In the genomic region with DNA sequence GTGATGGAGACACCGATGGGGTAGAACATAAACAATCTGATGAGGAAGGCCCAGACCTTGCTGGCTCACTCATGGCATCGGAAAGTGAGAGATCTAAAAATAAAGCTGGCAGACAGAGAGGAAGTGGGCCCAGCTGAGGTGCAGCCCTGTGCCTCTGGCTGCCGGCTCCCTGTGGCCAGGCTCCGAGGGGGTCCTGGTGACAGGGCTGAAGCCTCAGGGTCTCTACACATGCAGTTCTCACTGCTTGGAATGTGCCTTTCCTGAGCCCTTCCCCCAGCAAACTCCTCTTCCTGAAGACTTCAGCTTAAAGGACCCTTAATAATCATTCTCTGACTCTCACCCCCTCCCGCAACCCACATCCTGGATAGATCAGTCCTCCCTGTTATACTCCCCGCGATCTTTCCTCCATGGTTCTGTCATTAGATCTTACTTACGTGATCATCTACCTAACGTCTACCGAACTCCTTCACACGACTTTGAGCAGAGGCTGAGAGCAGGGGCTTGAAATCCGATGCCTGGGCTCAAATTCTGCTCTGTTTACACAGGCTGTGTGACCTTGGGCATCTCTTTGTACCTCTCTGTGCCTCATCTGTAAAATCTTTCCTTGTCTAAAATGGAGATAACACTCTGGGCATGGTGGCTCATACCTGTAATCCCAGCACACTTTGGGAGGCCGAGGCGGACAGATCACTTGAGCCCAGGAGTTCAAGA, we compare ENCODE assay signal across 9 cellular contexts. TPM values are rescaled to one million over a fixed set of nuclear protein-coding genes. Genes with fewer than 3 reads are reported as not detected.
DNase-seq lines count a peak whose midpoint lies in the region; ATAC-seq lines count a peak whose summit lies in the region.
"Had no signal": no experiment of that assay in that cellular context is flagged by ENCODE, and none has a peak within 500 bp of the region (broad histone marks: within the 10 kb centered on the region; RNA-seq: fewer than 3 reads in every experiment).

No MANE protein-coding gene starts in this region.

- peak; percentile 69 for DNase-seq in stimulated activated CD8-positive, alpha-beta memory T cell treated with anti-CD3 and anti-CD28 coated beads, Interleukin-4, amount 100 ng/mL, for 48 hours
- DNase-seq in NCI-H1436 (lab: John Stamatoyannopoulos, UW) (no peak), COR-L47 (lab: John Stamatoyannopoulos, UW) (no peak)

- ATAC-seq in GM18873 (IDR thresholded peaks at IDR 0.05; ENCODE audit: low FRiP score, unreplicated experiment) (peak; percentile 57), HG03159 (IDR thresholded peaks at IDR 0.05; ENCODE audit: unreplicated experiment) (peak; percentile 37), esophagus mucosa (peak; percentile 14), GM19328 (IDR thresholded peaks at IDR 0.05; ENCODE audit: unreplicated experiment) (no peak)
- ATAC-seq in activated CD4-positive, CD25-positive, alpha-beta regulatory T cell treated with anti-CD3 and anti-CD28 coated beads, Interleukin-2, amount 50 U/mL, for 24 hours: peak; percentile 81 to 85
- ATAC-seq: Panc1 had no signal

RNA-seq across cellular contexts. Expression of a gene that starts 33.1 kb away (rescaled TPM):
- not detected for total RNA-seq in esophagus mucosa

RNA-seq across cellular contexts. Expression of a gene that starts 54.5 kb away (rescaled TPM):
- total RNA-seq in esophagus mucosa: 31.2 TPM
